ENCODE assay signal across 21 cellular contexts in the genomic region with DNA sequence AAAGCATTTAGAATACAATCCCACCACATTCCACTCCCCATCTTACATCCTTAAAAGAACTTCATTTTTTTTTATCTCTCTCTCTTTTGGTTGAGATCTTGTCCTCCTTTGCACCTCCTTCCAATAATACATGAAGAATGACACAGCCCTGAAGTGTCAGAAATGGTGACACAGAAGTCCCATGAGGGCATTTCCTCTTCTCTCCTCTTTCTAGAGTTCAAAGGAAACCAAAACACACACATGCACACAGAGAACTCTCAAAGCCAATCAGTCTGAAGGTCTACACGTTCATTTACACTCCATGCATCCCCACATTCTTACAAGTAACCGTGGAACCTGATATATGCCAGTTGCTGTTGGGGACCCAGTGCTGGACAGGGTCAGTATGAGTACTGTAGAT.
"Had no signal": no experiment of that assay in that cellular context is flagged by ENCODE, and none has a peak within 500 bp of the region (broad histone marks: within the 10 kb centered on the region; RNA-seq: fewer than 3 reads in every experiment).

No MANE protein-coding gene starts in this region.

- H3K9me3 Mint-ChIP-seq: central memory CD8-positive, alpha-beta T cell had no signal

- H3K4me1 Mint-ChIP-seq: central memory CD8-positive, alpha-beta T cell had no signal

- H3K4me3 Mint-ChIP-seq: brain; central memory CD8-positive, alpha-beta T cell; IgD-negative memory B cell had no signal

- H3K27ac Mint-ChIP-seq: IgD-negative memory B cell had no signal

- DNase-seq: activated CD4-positive, alpha-beta T cell treated with anti-CD3 and anti-CD28 coated beads for 4 hours; activated CD4-positive, alpha-beta T cell treated with anti-CD3 and anti-CD28 coated beads, Interleukin-2, amount 50 U/mL, for 48 hours; activated CD4-positive, CD25-positive, alpha-beta regulatory T cell; activated CD8-positive, alpha-beta memory T cell treated with anti-CD3 and anti-CD28 coated beads, Interleukin-2, amount 50 U/mL, for 4 hours; activated T-cell treated with anti-CD3 and anti-CD28 coated beads, Interleukin-2, amount 50 U/mL, for 1 hour; amygdala; KG1; NCI-H1048; NCI-H146; NCI-H187 treated with DMSO at 0.1 percent for 48 hours; NCI-H2081 treated with DMSO at 0.1 percent for 48 hours; NCI-H446; NCI-H524; Peyer's patch; Right ventricle myocardium superior; SJCRH30; SK-N-SH; T-helper 1 cell had no signal

- H3K36me3 Mint-ChIP-seq: brain had no signal
